Comparison of ENCODE assay signal across 14 cellular contexts in genomic region chr19:17376935-17377600, GRCh38. TPM values are rescaled to one million over a fixed set of nuclear protein-coding genes. Genes with fewer than 3 reads are reported as not detected.
A peak's percentile ranks its signal among the peaks of the same experiment; 100 is the strongest.
DNase-seq lines count a peak whose midpoint lies in the region; ATAC-seq and TF ChIP-seq lines count a peak whose summit lies in the region.
"Had no signal": no experiment of that assay in that cellular context is flagged by ENCODE, and none has a peak within 500 bp of the region (broad histone marks: within the 10 kb centered on the region; RNA-seq: fewer than 3 reads in every experiment).

PLVAP (minus strand) TSS chr19:17377342; CDS start chr19:17377288, 54 bp downstream.

- WGBS in mammary epithelial cell (ENCODE audit: low coverage, missing lambda C conversion rate): 91% methylated on average over 9 of the region's 39 CpGs

- no TSS peak for BruUV-seq in mammary epithelial cell (replicated peaks; lab: Mats Ljungman, UMichigan)

- H3K4me1 ChIP-seq in breast epithelium: no peaks in the 10 kb centered on the region
- no peaks in the 10 kb centered on the region for H3K4me1 ChIP-seq in mammary epithelial cell (ENCODE audit: insufficient read depth, low read length)
- H3K4me1 ChIP-seq in right atrium auricular region: peaks cover 0 to 5% of the 10 kb centered on the region in 2 donors

- H3K36me3 ChIP-seq in breast epithelium (no peaks in the 10 kb centered on the region), mammary epithelial cell (ENCODE audit: insufficient read depth, low read length) (no peaks in the 10 kb centered on the region), right atrium auricular region (no peaks in the 10 kb centered on the region)

- dilution Hi-C loops in mammary epithelial cell (cut with HindIII; ENCODE audit: low sequenced_read_pairs): no loop called here

- no peak within 1 kb of the TSS for H2AFZ ChIP-seq in mammary epithelial cell (ENCODE audit: low read depth, low read length)

- in situ Hi-C loops in mammary epithelial cell (cut with MboI; ENCODE audit: low sequenced_read_pairs in 2 of 2): no loop called here

- TF ChIP-seq CTCF in breast epithelium (IDR thresholded peaks at IDR 0.05) (no peak), mammary epithelial cell (conservative IDR thresholded peaks at IDR 0.05 in 1 of 2, IDR thresholded peaks at IDR 0.05 in 1 of 2; ENCODE audit: extremely low read depth in 1 of 2, insufficient read depth in 1 of 2, low read depth in 1 of 2, low read length in 2 of 2) (no peak), right atrium auricular region (IDR thresholded peaks at IDR 0.05) (no peak)

- H3K27ac ChIP-seq in breast epithelium (peak within 1 kb of the TSS in 1 of 2 donors; percentile 48), mammary epithelial cell (ENCODE audit: insufficient read depth, low read depth, low read length) (no peak within 1 kb of the TSS), right atrium auricular region (no peak within 1 kb of the TSS)
- H3K27ac ChIP-seq: 22Rv1, dorsolateral prefrontal cortex had no signal

- CTCF ChIA-PET in mammary epithelial cell (lab: Charles Lee; ENCODE audit: low non-redundant PET): no interaction called here

- no peaks in the 10 kb centered on the region for H3K27me3 ChIP-seq in breast epithelium
- H3K27me3 ChIP-seq in mammary epithelial cell (ENCODE audit: insufficient read depth, low read length): no peaks in the 10 kb centered on the region
- no peaks in the 10 kb centered on the region for H3K27me3 ChIP-seq in right atrium auricular region
- H3K27me3 ChIP-seq: dorsolateral prefrontal cortex had no signal

- no peaks in the 10 kb centered on the region for H4K20me1 ChIP-seq in mammary epithelial cell (ENCODE audit: insufficient read depth, low read length)

- DNase-seq in breast epithelium (ENCODE audit: low spot score in 2 of 2) (no peak), mammary epithelial cell (no peak), right atrium auricular region (ENCODE audit: low spot score) (peak; percentile 75), posterior vena cava (ENCODE audit: low spot score) (peak; percentile 85), NCI-H2081 (lab: John Stamatoyannopoulos, UW) (no peak), islet precursor cell (no peak)
- DNase-seq: activated CD4-positive, alpha-beta T cell treated with anti-CD3 and anti-CD28 coated beads, Interleukin-2, amount 50 U/mL, for 48 hours; activated naive CD4-positive, alpha-beta T cell treated with anti-CD3 and anti-CD28 coated beads, Interleukin-2, amount 10 ng/mL, durations not matched to agents 7 days and 5 days; dorsolateral prefrontal cortex; H9; NCI-H146 had no signal

- ATAC-seq in HG02981 (IDR thresholded peaks at IDR 0.05; ENCODE audit: unreplicated experiment) (no peak), GM21723 (IDR thresholded peaks at IDR 0.05; ENCODE audit: unreplicated experiment) (no peak)

- no peak within 1 kb of the TSS for H3K9ac ChIP-seq in mammary epithelial cell (ENCODE audit: insufficient read depth, low read length)

- H3K9me3 ChIP-seq in breast epithelium (no peaks in the 10 kb centered on the region), mammary epithelial cell (replicated peaks; ENCODE audit: insufficient read depth, low read length) (no peaks in the 10 kb centered on the region), right atrium auricular region (no peaks in the 10 kb centered on the region)

- no peak within 1 kb of the TSS for H3K4me2 ChIP-seq in mammary epithelial cell (ENCODE audit: insufficient read depth, low read depth, low read length)

- intact Hi-C loops in breast epithelium (cut with DNase I; ENCODE audit: low total_unique reads) (no loop called here), mammary epithelial cell (cut with micrococcal nuclease) (no loop called here), posterior vena cava (cut with DNase I) (no loop called here)

- peak within 1 kb of the TSS; percentile 30 to 51 (median 32) for H3K4me3 ChIP-seq in breast epithelium
- no peak within 1 kb of the TSS for H3K4me3 ChIP-seq in mammary epithelial cell (replicated peaks in 1 of 3; ENCODE audit: insufficient read depth in 1 of 3, low read depth in 2 of 3, low read length in 3 of 3)
- H3K4me3 ChIP-seq in right atrium auricular region: peak within 1 kb of the TSS in 1 of 2 donors; percentile 27

- TF ChIP-seq POLR2A in breast epithelium (IDR thresholded peaks at IDR 0.05): no peak

- H3K79me2 ChIP-seq in mammary epithelial cell (ENCODE audit: insufficient read depth, low read length): no peaks in the 10 kb centered on the region

RNA-seq across cellular contexts. Expression of gene PLVAP, which starts in this region (rescaled TPM):
- total RNA-seq in breast epithelium (10 to 100 TPM; 19.9 to 68.8 (median 51.2) TPM), mammary epithelial cell (not detected), right atrium auricular region (10 to 100 TPM; 48.3 to 83.7 TPM), posterior vena cava (100 to 1,000 TPM; 151 to 181 TPM)
- polyA plus RNA-seq in mammary epithelial cell: not detected
- polyA minus RNA-seq in mammary epithelial cell: not detected
- total RNA-seq: H9 had no signal

Comparison
In these comparisons a context has a peak if more than half of its experiments do, and no peak if none do; other contexts are left out.
1. RNA of gene PLVAP (total RNA-seq): 151 to 181 TPM in posterior vena cava, 48.3 to 83.7 TPM in right atrium auricular region and 19.9 to 68.8 TPM in breast epithelium; not detected in mammary epithelial cell; every median in the first group is over 10 times any median in the second.
2. H3K4me3 ChIP-seq: peak in breast epithelium (3 of 3); none in mammary epithelial cell (0 of 3).
3. DNase-seq: peak in right atrium auricular region (single experiment) and posterior vena cava (single experiment); none in breast epithelium (0 of 2), mammary epithelial cell (single experiment), NCI-H2081 (0 of 2) and islet precursor cell (single experiment).